ENCODE assay signal across 25 cellular contexts in genomic region chr7:2969398-2970306, GRCh38.
"Had no signal": no experiment of that assay in that cellular context is flagged by ENCODE, and none has a peak within 500 bp of the region (broad histone marks: within the 10 kb centered on the region; RNA-seq: fewer than 3 reads in every experiment).

No MANE protein-coding gene starts in this region.

- H2AFZ ChIP-seq: neural progenitor cell had no signal

- H3K36me3 Mint-ChIP-seq: brain, neural progenitor cell, type B pancreatic cell had no signal

- H3K27ac ChIP-seq: colonic mucosa, dorsolateral prefrontal cortex, neural progenitor cell, SJCRH30, thoracic aorta, WERI-Rb-1 had no signal

- H3K4me1 Mint-ChIP-seq: brain, neural progenitor cell had no signal

- H3K27me3 Mint-ChIP-seq: activated naive CD4-positive, alpha-beta T cell treated with anti-CD3 and anti-CD28 coated beads, Interleukin-2, amount 50 U/mL, for 24 hours; brain; central memory CD8-positive, alpha-beta T cell; effector memory CD8-positive, alpha-beta T cell; memory B cell; naive thymus-derived CD8-positive, alpha-beta T cell; type B pancreatic cell had no signal

- H3K36me3 ChIP-seq: colonic mucosa, neural progenitor cell, SJCRH30, thoracic aorta, WERI-Rb-1 had no signal

- H3K27me3 ChIP-seq: colonic mucosa, neural progenitor cell, SJCRH30 had no signal

- H3K4me3 Mint-ChIP-seq: activated naive CD4-positive, alpha-beta T cell treated with anti-CD3 and anti-CD28 coated beads, Interleukin-2, amount 50 U/mL, for 24 hours; activated T-cell treated with anti-CD3 and anti-CD28 coated beads, Interleukin-2, amount 50 U/mL, for 4 hours; brain; central memory CD8-positive, alpha-beta T cell; effector memory CD8-positive, alpha-beta T cell; memory B cell; naive thymus-derived CD8-positive, alpha-beta T cell; neural progenitor cell; type B pancreatic cell had no signal

- H3K9me3 ChIP-seq: colonic mucosa had no signal

- H3K4me1 ChIP-seq: colonic mucosa, neural progenitor cell, SJCRH30 had no signal

- ATAC-seq: activated T-cell treated with anti-CD3 and anti-CD28 coated beads, Interleukin-2, amount 50 U/mL, for 4 hours; effector memory CD8-positive, alpha-beta T cell; esophagus mucosa; naive thymus-derived CD8-positive, alpha-beta T cell had no signal

- H3K9me3 Mint-ChIP-seq: central memory CD8-positive, alpha-beta T cell; type B pancreatic cell had no signal

- H3K27ac Mint-ChIP-seq: activated naive CD4-positive, alpha-beta T cell treated with anti-CD3 and anti-CD28 coated beads, Interleukin-2, amount 50 U/mL, for 24 hours; brain; effector memory CD8-positive, alpha-beta T cell; memory B cell; naive thymus-derived CD8-positive, alpha-beta T cell; neural progenitor cell; type B pancreatic cell had no signal

- FAIRE-seq: endothelial cell of umbilical vein, TTC549 had no signal

- H3K4me3 ChIP-seq: colonic mucosa, dorsolateral prefrontal cortex, neural progenitor cell, SJCRH30, thoracic aorta had no signal

- DNase-seq: activated CD4-positive, alpha-beta T cell treated with anti-CD3 and anti-CD28 coated beads, Interleukin-2, amount 50 U/mL, for 48 hours; activated effector memory CD4-positive, alpha-beta T cell treated with Interleukin-2 at 50 U/mL for 16 hours; activated T-cell treated with anti-CD3 and anti-CD28 coated beads, Interleukin-2, amount 50 U/mL, for 4 hours; colonic mucosa; effector memory CD8-positive, alpha-beta T cell; foreskin melanocyte; glutamatergic neuron; hippocampal formation; naive thymus-derived CD8-positive, alpha-beta T cell; SJCRH30; stimulated activated CD4-positive, alpha-beta T cell treated with anti-CD3 and anti-CD28 coated beads, Interleukin-2, amount 100 ng/mL, for 48 hours; stimulated activated naive CD4-positive, alpha-beta T cell; T-helper 1 cell; WERI-Rb-1 had no signal

- H3K9ac ChIP-seq: neural progenitor cell had no signal

- H3K4me2 ChIP-seq: neural progenitor cell had no signal
